ENCODE assay signal across 1 cellular context in genomic region chr7:140059288-140060242, GRCh38.
TF ChIP-seq lines count a peak whose summit lies in the region.

No MANE protein-coding gene starts in this region.

TF ChIP-seq in HepG2, 621 proteins besides CTCF, POLR2A, EP300 and RAD21 (continued from another document):
- TF ChIP-seq, protein P1, sequence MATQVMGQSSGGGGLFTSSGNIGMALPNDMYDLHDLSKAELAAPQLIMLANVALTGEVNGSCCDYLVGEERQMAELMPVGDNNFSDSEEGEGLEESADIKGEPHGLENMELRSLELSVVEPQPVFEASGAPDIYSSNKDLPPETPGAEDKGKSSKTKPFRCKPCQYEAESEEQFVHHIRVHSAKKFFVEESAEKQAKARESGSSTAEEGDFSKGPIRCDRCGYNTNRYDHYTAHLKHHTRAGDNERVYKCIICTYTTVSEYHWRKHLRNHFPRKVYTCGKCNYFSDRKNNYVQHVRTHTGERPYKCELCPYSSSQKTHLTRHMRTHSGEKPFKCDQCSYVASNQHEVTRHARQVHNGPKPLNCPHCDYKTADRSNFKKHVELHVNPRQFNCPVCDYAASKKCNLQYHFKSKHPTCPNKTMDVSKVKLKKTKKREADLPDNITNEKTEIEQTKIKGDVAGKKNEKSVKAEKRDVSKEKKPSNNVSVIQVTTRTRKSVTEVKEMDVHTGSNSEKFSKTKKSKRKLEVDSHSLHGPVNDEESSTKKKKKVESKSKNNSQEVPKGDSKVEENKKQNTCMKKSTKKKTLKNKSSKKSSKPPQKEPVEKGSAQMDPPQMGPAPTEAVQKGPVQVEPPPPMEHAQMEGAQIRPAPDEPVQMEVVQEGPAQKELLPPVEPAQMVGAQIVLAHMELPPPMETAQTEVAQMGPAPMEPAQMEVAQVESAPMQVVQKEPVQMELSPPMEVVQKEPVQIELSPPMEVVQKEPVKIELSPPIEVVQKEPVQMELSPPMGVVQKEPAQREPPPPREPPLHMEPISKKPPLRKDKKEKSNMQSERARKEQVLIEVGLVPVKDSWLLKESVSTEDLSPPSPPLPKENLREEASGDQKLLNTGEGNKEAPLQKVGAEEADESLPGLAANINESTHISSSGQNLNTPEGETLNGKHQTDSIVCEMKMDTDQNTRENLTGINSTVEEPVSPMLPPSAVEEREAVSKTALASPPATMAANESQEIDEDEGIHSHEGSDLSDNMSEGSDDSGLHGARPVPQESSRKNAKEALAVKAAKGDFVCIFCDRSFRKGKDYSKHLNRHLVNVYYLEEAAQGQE (IDR thresholded peaks at IDR 0.05; ENCODE audit: borderline replicate concordance in 1 of 2, low read depth in 1 of 2, low read length in 2 of 2), result no peak
- TF ChIP-seq BHLHE40 (IDR thresholded peaks at IDR 0.05; ENCODE audit: low read length) (no peak), ZKSCAN5 (CRISPR knock-in tag; IDR thresholded peaks at IDR 0.05) (peak; percentile 72; the same call in 1 of the 2 replicates), ZNF776 (CRISPR knock-in tag; IDR thresholded peaks at IDR 0.05) (no peak)
TF ChIP-seq in HepG2: peak in this region for 3.
